In genomic region chr7:138875794-138876193, GRCh38 we compare ENCODE assay signal across 9 cellular contexts.
DNase-seq lines count a peak whose midpoint lies in the region; ATAC-seq, FAIRE-seq and TF ChIP-seq lines count a peak whose summit lies in the region.
"Had no signal": no experiment of that assay in that cellular context is flagged by ENCODE, and none has a peak within 500 bp of the region (broad histone marks: within the 10 kb centered on the region; RNA-seq: fewer than 3 reads in every experiment).

No MANE protein-coding gene starts in this region.

- no peaks in the 10 kb centered on the region for H4K20me1 ChIP-seq in astrocyte (ENCODE audit: insufficient read depth, low read length)

- peak overlapping the region; percentile 69 for H3K27ac ChIP-seq in astrocyte (ENCODE audit: low read depth, low read length)
- H3K27ac ChIP-seq in coronary artery = no peak overlapping the region

- no peaks in the 10 kb centered on the region for H3K79me2 ChIP-seq in astrocyte (ENCODE audit: insufficient read depth, low read length)

- H3K9ac ChIP-seq in astrocyte (ENCODE audit: low read length) = no peak overlapping the region

- no peaks in the 10 kb centered on the region for H3K9me3 Mint-ChIP-seq in astrocyte (ENCODE audit: unreplicated experiment)

- H3K27ac Mint-ChIP-seq in astrocyte (ENCODE audit: unreplicated experiment) = peak overlapping the region; percentile 85

- H3K4me3 ChIP-seq in astrocyte (ENCODE audit: insufficient read depth, low read depth, low read length) (no peak overlapping the region), coronary artery (no peak overlapping the region)

- H3K27me3 Mint-ChIP-seq in astrocyte (ENCODE audit: low read depth, unreplicated experiment) = no peaks in the 10 kb centered on the region

- H2AFZ ChIP-seq in astrocyte (ENCODE audit: low read depth, low read length) = no peak overlapping the region

- no peaks in the 10 kb centered on the region for H3K27me3 ChIP-seq in astrocyte (ENCODE audit: insufficient read depth, low read length)

- no peak for TF ChIP-seq CTCF in astrocyte (IDR thresholded peaks at IDR 0.05; ENCODE audit: insufficient read depth, low read depth, low read length)
- TF ChIP-seq CTCF in coronary artery (IDR thresholded peaks at IDR 0.05) = no peak

- H3K4me3 Mint-ChIP-seq in astrocyte (ENCODE audit: unreplicated experiment) = no peak overlapping the region

- H3K9me3 ChIP-seq in astrocyte (ENCODE audit: insufficient read depth, low read depth, low read length) = no peaks in the 10 kb centered on the region

- DNase-seq in GM04504 (ENCODE audit: low read depth) (peak; percentile 60), astrocyte (ENCODE audit: low read depth) (peak; percentile 98), coronary artery (ENCODE audit: low spot score) (no peak)
- DNase-seq in stimulated activated CD4-positive, alpha-beta T cell treated with anti-CD3 and anti-CD28 coated beads, Interleukin-1b, Interleukin-23, amount 100 ng/mL, for 48 hours = peak; percentile 72

- peak overlapping the region; percentile 25 for H3K4me2 ChIP-seq in astrocyte (ENCODE audit: low read length)

- no peaks in the 10 kb centered on the region for H3K36me3 ChIP-seq in astrocyte (ENCODE audit: insufficient read depth, low read length)

- H3K4me1 ChIP-seq in astrocyte (ENCODE audit: insufficient read depth, low read length) = peaks cover 27% of the 10 kb centered on the region

- FAIRE-seq in astrocyte (lab: Jason Lieb, UNC) = peak; percentile 73
- FAIRE-seq: TTC549 had no signal

- peak; percentile 99 for ATAC-seq in activated CD4-positive, CD25-positive, alpha-beta regulatory T cell treated with anti-CD3 and anti-CD28 coated beads, Interleukin-2, amount 50 U/mL, for 24 hours
- no peak for ATAC-seq in GM18511 (IDR thresholded peaks at IDR 0.05; ENCODE audit: unreplicated experiment)
- ATAC-seq in HG03439 (IDR thresholded peaks at IDR 0.05; ENCODE audit: unreplicated experiment) = no peak
- ATAC-seq in HG02840 (IDR thresholded peaks at IDR 0.05; ENCODE audit: low FRiP score, unreplicated experiment) = no peak

- peaks cover 10% of the 10 kb centered on the region for H3K36me3 Mint-ChIP-seq in astrocyte (ENCODE audit: low read depth, unreplicated experiment)

- H3K4me1 Mint-ChIP-seq in astrocyte (ENCODE audit: low read depth, unreplicated experiment) = peaks cover 36% of the 10 kb centered on the region

Comparison
In these comparisons a context has a peak if more than half of its experiments do, and no peak if none do; other contexts are left out.
1. ATAC-seq: peak in activated CD4-positive, CD25-positive, alpha-beta regulatory T cell treated with anti-CD3 and anti-CD28 coated beads, Interleukin-2, amount 50 U/mL, for 24 hours (2 of 2); none in GM18511 (single experiment), HG03439 (single experiment) and HG02840 (single experiment).